Comparison of ENCODE assay signal across 1 cellular context in genomic region chr10:60283397-60283796, GRCh38.
TF ChIP-seq lines count a peak whose summit lies in the region.

No MANE protein-coding gene starts in this region.

TF ChIP-seq in K562, 482 proteins besides CTCF, POLR2A, EP300 and RAD21 (continued from another document):
- TF ChIP-seq ZNF318 (IDR thresholded peaks at IDR 0.05; ENCODE audit: borderline replicate concordance in 1 of 2, low read depth in 1 of 2) (0 out of 4 replicates have a peak, but pooled peaks of 1 of the 2 experiments have one; percentile 11), ZNF311 (CRISPR knock-in tag; IDR thresholded peaks at IDR 0.05) (no peak), FOSL1 (tag; conservative IDR thresholded peaks at IDR 0.05) (0 out of 2 replicates have a peak, but pooled peaks have one; percentile 9)
TF ChIP-seq in K562: peak in this region for 3.
